9 cellular contexts compared by ENCODE assay signal in genomic region chr11:32829157-32829679, GRCh38. TPM values are rescaled to one million over a fixed set of nuclear protein-coding genes. Genes with fewer than 3 reads are reported as not detected.
DNase-seq lines count a peak whose midpoint lies in the region; ATAC-seq and TF ChIP-seq lines count a peak whose summit lies in the region.
"Had no signal": no experiment of that assay in that cellular context is flagged by ENCODE, and none has a peak within 500 bp of the region (broad histone marks: within the 10 kb centered on the region; RNA-seq: fewer than 3 reads in every experiment).

No MANE protein-coding gene starts in this region.

- TF ChIP-seq CTCF in BE2C (IDR thresholded peaks at IDR 0.05; ENCODE audit: low read depth, low read length) (no peak), WERI-Rb-1 (IDR thresholded peaks at IDR 0.05; ENCODE audit: low read depth, low read length) (no peak), hepatocyte (IDR thresholded peaks at IDR 0.05; ENCODE audit: poor library complexity) (no peak)

- H3K27me3 ChIP-seq in BE2C (peaks cover 10% of the 10 kb centered on the region), WERI-Rb-1 (ENCODE audit: insufficient read depth, low read depth, severe bottlenecking) (no peaks in the 10 kb centered on the region), hepatocyte (no peaks in the 10 kb centered on the region)

- H4K20me1 ChIP-seq in hepatocyte (ENCODE audit: insufficient read depth, poor library complexity, severe bottlenecking) = no peaks in the 10 kb centered on the region

- H3K4me1 ChIP-seq in BE2C = no peaks in the 10 kb centered on the region
- no peaks in the 10 kb centered on the region for H3K4me1 ChIP-seq in hepatocyte (ENCODE audit: insufficient read depth)

- peak overlapping the region; percentile 49 for H3K4me3 ChIP-seq in BE2C (ENCODE audit: low read depth, low read length)
- peak overlapping the region; percentile 55 for H3K4me3 ChIP-seq in WERI-Rb-1 (ENCODE audit: low read depth, low read length)
- H3K4me3 ChIP-seq in hepatocyte = peak overlapping the region; percentile 71
- peak overlapping the region; percentile 54 for H3K4me3 ChIP-seq in skeletal muscle cell (ENCODE audit: low read depth, low read length)

- no peaks in the 10 kb centered on the region for H3K9me3 ChIP-seq in BE2C
- no peaks in the 10 kb centered on the region for H3K9me3 ChIP-seq in WERI-Rb-1 (ENCODE audit: severe bottlenecking)
- H3K9me3 ChIP-seq in hepatocyte (ENCODE audit: low read depth) = no peaks in the 10 kb centered on the region

- H3K9me2 ChIP-seq in hepatocyte (replicated peaks; ENCODE audit: insufficient read depth) = no peaks in the 10 kb centered on the region

- H2AFZ ChIP-seq in hepatocyte = peak overlapping the region; percentile 93

- no peaks in the 10 kb centered on the region for H3K36me3 ChIP-seq in BE2C
- no peaks in the 10 kb centered on the region for H3K36me3 ChIP-seq in WERI-Rb-1
- no peaks in the 10 kb centered on the region for H3K36me3 ChIP-seq in hepatocyte (replicated peaks; ENCODE audit: insufficient read depth, low read depth)

- ATAC-seq in GM18907 (IDR thresholded peaks at IDR 0.05; ENCODE audit: unreplicated experiment) (peak; percentile 50), HG03108 (IDR thresholded peaks at IDR 0.05; ENCODE audit: unreplicated experiment) (peak; percentile 32)

- H3K4me2 ChIP-seq in hepatocyte = peak overlapping the region; percentile 91

- H3K27ac ChIP-seq in WERI-Rb-1 = no peak overlapping the region
- H3K27ac ChIP-seq in hepatocyte = peak overlapping the region; percentile 89

- H3K79me2 ChIP-seq in hepatocyte = no peaks in the 10 kb centered on the region

- DNase-seq in BE2C (no peak), WERI-Rb-1 (no peak), hepatocyte (ENCODE audit: low spot score) (peak; percentile 40), skeletal muscle cell (ENCODE audit: low read depth) (no peak), OCI-M2 (lab: John Stamatoyannopoulos, UW; ENCODE audit: unreplicated experiment) (no peak)
- no peak for DNase-seq in stimulated activated naive CD4-positive, alpha-beta T cell (lab: John Stamatoyannopoulos, UW)

- 14% methylated on average over 12 of the region's 12 CpGs for WGBS in hepatocyte (ENCODE audit: low lambda C conversion rate, missing lambda C conversion rate)

RNA-seq across cellular contexts. Expression of gene PRRG4, which starts 0.5 kb away (rescaled TPM):
- not detected for polyA plus RNA-seq in BE2C (2012; ENCODE audit: insufficient read depth, insufficient read length, low read depth)
- total RNA-seq in hepatocyte = 9.2 and 12.1 TPM in 2 replicates
- polyA plus RNA-seq in hepatocyte = 3.0 TPM in 2 replicates

RNA-seq across cellular contexts. Expression of gene CCDC73, which starts 34.8 kb away (rescaled TPM):
- polyA plus RNA-seq in BE2C (2012; ENCODE audit: insufficient read depth, insufficient read length, low read depth) = not detected
- total RNA-seq in hepatocyte = 0.03 and 0.12 TPM in 2 replicates
- 0.06 TPM in 1 of 2 replicates, not detected in the other for polyA plus RNA-seq in hepatocyte
- total RNA-seq: LHCN-M2 had no signal
